ENCODE assay signal across 12 cellular contexts in the genomic region with DNA sequence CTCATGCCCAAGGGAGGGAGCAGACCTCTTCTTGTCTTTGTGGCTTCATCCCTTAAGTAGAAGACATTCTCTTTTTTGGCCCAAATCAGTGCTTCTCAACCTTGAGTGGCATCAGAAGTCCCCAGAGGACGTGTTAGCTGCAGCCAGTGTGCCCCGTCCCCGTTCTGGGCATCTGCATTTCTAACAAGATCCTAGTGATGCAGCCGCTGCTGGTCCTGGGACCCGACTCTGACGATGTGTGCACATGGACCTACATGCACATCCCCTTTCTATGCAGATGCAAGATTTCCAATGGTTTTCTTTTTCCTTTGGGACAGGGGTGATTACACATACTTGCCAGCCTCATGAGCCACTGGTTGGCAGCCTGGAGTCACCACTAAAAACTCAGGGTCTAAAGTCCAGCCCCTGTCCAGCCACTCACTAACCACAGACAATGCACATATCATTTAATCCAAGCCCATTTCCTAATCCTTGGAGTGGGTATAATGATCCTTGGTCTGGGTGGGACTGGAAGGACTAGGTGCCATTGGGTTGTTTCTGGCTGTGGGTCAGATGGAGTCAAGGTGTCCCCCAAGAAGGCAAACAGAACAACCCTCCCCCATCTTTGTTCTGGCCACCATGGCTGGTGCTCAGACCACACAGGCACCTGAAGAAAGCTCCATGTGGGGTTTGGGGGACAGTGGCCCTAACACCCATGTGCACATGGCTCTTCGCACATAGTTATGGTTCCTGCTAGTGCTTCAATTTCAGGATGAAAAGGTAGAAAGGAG.
DNase-seq lines count a peak whose midpoint lies in the region; ATAC-seq and TF ChIP-seq lines count a peak whose summit lies in the region.
"Had no signal": no experiment of that assay in that cellular context is flagged by ENCODE, and none has a peak within 500 bp of the region (broad histone marks: within the 10 kb centered on the region; RNA-seq: fewer than 3 reads in every experiment).

No MANE protein-coding gene starts in this region.

- peaks cover 3 to 11% of the 10 kb centered on the region in 2 donors for H3K36me3 ChIP-seq in stomach smooth muscle (ENCODE audit: control insufficient read depth in 2 of 2, insufficient read depth in 2 of 2, low read length in 2 of 2)
- H3K36me3 ChIP-seq: right lobe of liver had no signal

- H3K4me3 Mint-ChIP-seq in memory B cell, result peak overlapping the region; percentile 57

- H3K4me1 Mint-ChIP-seq in memory B cell, result peaks cover 65% of the 10 kb centered on the region

- no peaks in the 10 kb centered on the region for H3K27me3 ChIP-seq in stomach smooth muscle (ENCODE audit: control insufficient read depth in 1 of 2, insufficient read depth in 2 of 2, low read length in 2 of 2)
- H3K27me3 ChIP-seq: right lobe of liver had no signal

- DNase-seq in activated CD8-positive, alpha-beta memory T cell treated with anti-CD3 and anti-CD28 coated beads for 24 hours, result peak; percentile 33
- DNase-seq in activated CD8-positive, alpha-beta memory T cell treated with anti-CD3 and anti-CD28 coated beads, Interleukin-2, amount 50 U/mL, for 4 hours, result no peak
- DNase-seq in coronary artery (ENCODE audit: low spot score) (peak; percentile 55), memory B cell (ENCODE audit: low spot score in 2 of 2) (no peak), SW 1271 (lab: John Stamatoyannopoulos, UW) (no peak), NCI-H446 treated with DMSO at 0.1 percent for 48 hours (lab: John Stamatoyannopoulos, UW) (no peak), DMS79 treated with DMSO at 0.1 percent for 48 hours (lab: John Stamatoyannopoulos, UW) (no peak)
- DNase-seq: 8988T; activated T-cell treated with anti-CD3 and anti-CD28 coated beads, Interleukin-2, amount 50 U/mL, for 48 hours had no signal

- no peak for TF ChIP-seq CTCF in coronary artery (IDR thresholded peaks at IDR 0.05)

- H3K27ac Mint-ChIP-seq in memory B cell, result peak overlapping the region; percentile 87

- H3K4me1 ChIP-seq in stomach smooth muscle (ENCODE audit: control insufficient read depth, insufficient read depth, low read length), result peaks cover 97% of the 10 kb centered on the region

- H3K9me3 ChIP-seq in stomach smooth muscle (ENCODE audit: control insufficient read depth in 2 of 2, low read length in 2 of 2), result no peaks in the 10 kb centered on the region
- H3K9me3 ChIP-seq: right lobe of liver had no signal

- H3K27me3 Mint-ChIP-seq in memory B cell, result no peaks in the 10 kb centered on the region

- H3K4me3 ChIP-seq in coronary artery, result no peak overlapping the region
- H3K4me3 ChIP-seq in stomach smooth muscle (ENCODE audit: low read length in 2 of 2), result no peak overlapping the region
- H3K4me3 ChIP-seq: right lobe of liver had no signal

- peaks cover 16% of the 10 kb centered on the region for H3K36me3 Mint-ChIP-seq in memory B cell

- no peaks in the 10 kb centered on the region for H3K9me3 Mint-ChIP-seq in memory B cell

- no peak overlapping the region for H3K9ac ChIP-seq in stomach smooth muscle (ENCODE audit: low read length in 2 of 2)

- H3K27ac ChIP-seq in coronary artery (peak overlapping the region; percentile 93 to 96), stomach smooth muscle (ENCODE audit: low read length) (peak overlapping the region; percentile 82)

- no peak for ATAC-seq in memory B cell (ENCODE audit: low read depth)
- ATAC-seq: SK-N-SH treated with all-trans-retinoic acid at 6 μM for 48 hours had no signal

Comparison
In these comparisons a context has a peak if more than half of its experiments do, and no peak if none do; other contexts are left out.
1. DNase-seq: peak in activated CD8-positive, alpha-beta memory T cell treated with anti-CD3 and anti-CD28 coated beads for 24 hours (single experiment) and coronary artery (single experiment); none in activated CD8-positive, alpha-beta memory T cell treated with anti-CD3 and anti-CD28 coated beads, Interleukin-2, amount 50 U/mL, for 4 hours (single experiment), memory B cell (0 of 2), SW 1271 (0 of 2), NCI-H446 treated with DMSO at 0.1 percent for 48 hours (single experiment) and DMS79 treated with DMSO at 0.1 percent for 48 hours (single experiment).